8 cellular contexts compared by ENCODE assay signal in genomic region chr7:84196007-84196551, GRCh38. TPM values are rescaled to one million over a fixed set of nuclear protein-coding genes. Genes with fewer than 3 reads are reported as not detected.
DNase-seq lines count a peak whose midpoint lies in the region; ATAC-seq and TF ChIP-seq lines count a peak whose summit lies in the region.

No MANE protein-coding gene starts in this region.

- peaks cover 55% of the 10 kb centered on the region for H3K4me1 Mint-ChIP-seq in GM23338

- peaks cover 64% of the 10 kb centered on the region for H3K4me1 ChIP-seq in GM23338 (ENCODE audit: insufficient read depth)

- H3K27me3 Mint-ChIP-seq in GM23338 (ENCODE audit: insufficient read depth, low read depth, poor library complexity) = peaks cover 3% of the 10 kb centered on the region

- H3K4me3 Mint-ChIP-seq in GM23338 = peak overlapping the region; percentile 88

- no peaks in the 10 kb centered on the region for H3K9me3 Mint-ChIP-seq in GM23338

- H3K9me2 ChIP-seq in GM23338 (ENCODE audit: insufficient read depth) = no peaks in the 10 kb centered on the region

- no peaks in the 10 kb centered on the region for H3K36me3 ChIP-seq in GM23338 (ENCODE audit: insufficient read depth)

- peak overlapping the region; percentile 79 for H3K4me2 ChIP-seq in GM23338

- H3F3A ChIP-seq in GM23338 (replicated peaks; ENCODE audit: low read depth) = no peaks in the 10 kb centered on the region; the same call in 1 of the 2 replicates

- DNase-seq in GM23338 (ENCODE audit: low spot score) (peak; percentile 35), SW480 (ENCODE audit: low spot score) (peak; percentile 78), Right ventricle myocardium superior (no peak), retina (peak; percentile 60), NCI-H345 (lab: John Stamatoyannopoulos, UW) (no peak), AG08395 (ENCODE audit: low spot score) (no peak), NCI-H510A (lab: John Stamatoyannopoulos, UW) (no peak), mucosa of gallbladder (ENCODE audit: low spot score) (no peak)

- H3K27ac ChIP-seq in GM23338 (ENCODE audit: low read depth) = peak overlapping the region; percentile 82

- no peaks in the 10 kb centered on the region for H3K36me3 Mint-ChIP-seq in GM23338 (ENCODE audit: low read depth)

- ATAC-seq in GM23338 (peak; percentile 54), Right ventricle myocardium superior (ENCODE audit: poor library complexity) (peak; percentile 72)

- peaks cover 36% of the 10 kb centered on the region for H3K79me2 ChIP-seq in GM23338 (replicated peaks; ENCODE audit: insufficient read depth)

- peak overlapping the region; percentile 65 for H3K4me3 ChIP-seq in GM23338

- no peaks in the 10 kb centered on the region for H3K27me3 ChIP-seq in GM23338 (ENCODE audit: insufficient read depth)

- peak overlapping the region; percentile 91 for H3K27ac Mint-ChIP-seq in GM23338

- intact Hi-C loops in Right ventricle myocardium superior (cut with DNase I) = no loop called here

- H4K20me1 ChIP-seq in GM23338 (replicated peaks; ENCODE audit: insufficient read depth) = no peaks in the 10 kb centered on the region

- no peak for TF ChIP-seq CTCF in GM23338 (conservative IDR thresholded peaks at IDR 0.05; ENCODE audit: low read depth in 2 of 2)

- peak overlapping the region; percentile 30; the same call in 1 of the 2 replicates for H2AFZ ChIP-seq in GM23338

TF ChIP-seq in GM23338, 12 proteins besides CTCF, POLR2A, EP300 and RAD21:
- TF ChIP-seq ZNF331 (CRISPR knock-in tag; IDR thresholded peaks at IDR 0.05; ENCODE audit: low read depth) (no peak), CREB1 (CRISPR knock-in tag; IDR thresholded peaks at IDR 0.05; ENCODE audit: low read depth) (0 out of 2 replicates have a peak, but pooled peaks have one; percentile 30)

RNA-seq across cellular contexts. Expression of gene SEMA3A, which starts 1.5 kb away (rescaled TPM):
- total RNA-seq in GM23338 (2014; rRNA removed; shearing (Covaris generic)) = 46.4 and 54.5 TPM in 2 replicates
- polyA plus RNA-seq in GM23338 (2016; fragmentation: Nextera tagmentation; extraction: Ambion mirVana) = 12.3 and 19.8 TPM in 2 replicates
- total RNA-seq in Right ventricle myocardium superior (2.2 TPM), mucosa of gallbladder (19.2 TPM)

Comparison
In these comparisons a context has a peak if more than half of its experiments do, and no peak if none do; other contexts are left out.
1. DNase-seq: peak in GM23338 (single experiment), SW480 (single experiment) and retina (single experiment); none in Right ventricle myocardium superior (single experiment), NCI-H345 (single experiment), AG08395 (single experiment), NCI-H510A (single experiment) and mucosa of gallbladder (single experiment).